1 cellular context compared by ENCODE assay signal in genomic region chr15:74422723-74423442, GRCh38.
TF ChIP-seq lines count a peak whose summit lies in the region.

No MANE protein-coding gene starts in this region.

TF ChIP-seq in HepG2, 621 proteins besides CTCF, POLR2A, EP300 and RAD21 (continued from another document and continues in another):
- TF ChIP-seq, protein P1, sequence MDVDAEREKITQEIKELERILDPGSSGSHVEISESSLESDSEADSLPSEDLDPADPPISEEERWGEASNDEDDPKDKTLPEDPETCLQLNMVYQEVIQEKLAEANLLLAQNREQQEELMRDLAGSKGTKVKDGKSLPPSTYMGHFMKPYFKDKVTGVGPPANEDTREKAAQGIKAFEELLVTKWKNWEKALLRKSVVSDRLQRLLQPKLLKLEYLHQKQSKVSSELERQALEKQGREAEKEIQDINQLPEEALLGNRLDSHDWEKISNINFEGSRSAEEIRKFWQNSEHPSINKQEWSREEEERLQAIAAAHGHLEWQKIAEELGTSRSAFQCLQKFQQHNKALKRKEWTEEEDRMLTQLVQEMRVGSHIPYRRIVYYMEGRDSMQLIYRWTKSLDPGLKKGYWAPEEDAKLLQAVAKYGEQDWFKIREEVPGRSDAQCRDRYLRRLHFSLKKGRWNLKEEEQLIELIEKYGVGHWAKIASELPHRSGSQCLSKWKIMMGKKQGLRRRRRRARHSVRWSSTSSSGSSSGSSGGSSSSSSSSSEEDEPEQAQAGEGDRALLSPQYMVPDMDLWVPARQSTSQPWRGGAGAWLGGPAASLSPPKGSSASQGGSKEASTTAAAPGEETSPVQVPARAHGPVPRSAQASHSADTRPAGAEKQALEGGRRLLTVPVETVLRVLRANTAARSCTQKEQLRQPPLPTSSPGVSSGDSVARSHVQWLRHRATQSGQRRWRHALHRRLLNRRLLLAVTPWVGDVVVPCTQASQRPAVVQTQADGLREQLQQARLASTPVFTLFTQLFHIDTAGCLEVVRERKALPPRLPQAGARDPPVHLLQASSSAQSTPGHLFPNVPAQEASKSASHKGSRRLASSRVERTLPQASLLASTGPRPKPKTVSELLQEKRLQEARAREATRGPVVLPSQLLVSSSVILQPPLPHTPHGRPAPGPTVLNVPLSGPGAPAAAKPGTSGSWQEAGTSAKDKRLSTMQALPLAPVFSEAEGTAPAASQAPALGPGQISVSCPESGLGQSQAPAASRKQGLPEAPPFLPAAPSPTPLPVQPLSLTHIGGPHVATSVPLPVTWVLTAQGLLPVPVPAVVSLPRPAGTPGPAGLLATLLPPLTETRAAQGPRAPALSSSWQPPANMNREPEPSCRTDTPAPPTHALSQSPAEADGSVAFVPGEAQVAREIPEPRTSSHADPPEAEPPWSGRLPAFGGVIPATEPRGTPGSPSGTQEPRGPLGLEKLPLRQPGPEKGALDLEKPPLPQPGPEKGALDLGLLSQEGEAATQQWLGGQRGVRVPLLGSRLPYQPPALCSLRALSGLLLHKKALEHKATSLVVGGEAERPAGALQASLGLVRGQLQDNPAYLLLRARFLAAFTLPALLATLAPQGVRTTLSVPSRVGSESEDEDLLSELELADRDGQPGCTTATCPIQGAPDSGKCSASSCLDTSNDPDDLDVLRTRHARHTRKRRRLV (CRISPR knock-in tag; IDR thresholded peaks at IDR 0.05) = no peak
- TF ChIP-seq HIC2 (CRISPR knock-in tag; IDR thresholded peaks at IDR 0.05; ENCODE audit: low read depth) (peak; percentile 89), SOX13 (IDR thresholded peaks at IDR 0.05) (no peak), SOX13 (CRISPR knock-in tag; conservative IDR thresholded peaks at IDR 0.05 in 1 of 2, IDR thresholded peaks at IDR 0.05 in 1 of 2) (peak in 1 of 2 experiments; percentile 36; a peak in 1 of 4 replicates), PAXIP1 (CRISPR knock-in tag; conservative IDR thresholded peaks at IDR 0.05) (peak; percentile 61), HNRNPH1 (optimal IDR thresholded peaks at IDR 0.05; ENCODE audit: low read depth, low read length) (no peak), HNRNPK (IDR thresholded peaks at IDR 0.05; ENCODE audit: low read depth, low read length, poor library complexity, severe bottlenecking) (no peak), TAF15 (IDR thresholded peaks at IDR 0.05; ENCODE audit: low read depth, low read length, poor library complexity, severe bottlenecking) (no peak), ZNF543 (CRISPR knock-in tag; IDR thresholded peaks at IDR 0.05) (no peak), HES4 (CRISPR knock-in tag; IDR thresholded peaks at IDR 0.05; ENCODE audit: borderline replicate concordance) (no peak), ZBTB2 (CRISPR knock-in tag; IDR thresholded peaks at IDR 0.05; ENCODE audit: low read depth) (no peak), ZNF780A (CRISPR knock-in tag; IDR thresholded peaks at IDR 0.05) (no peak), ZNF782 (CRISPR knock-in tag; IDR thresholded peaks at IDR 0.05; ENCODE audit: borderline replicate concordance) (no peak), MTA1 (CRISPR knock-in tag; IDR thresholded peaks at IDR 0.05; ENCODE audit: borderline replicate concordance) (peak; percentile 19; the same call in 1 of the 2 replicates), GPN1 (CRISPR knock-in tag; IDR thresholded peaks at IDR 0.05; ENCODE audit: borderline replicate concordance) (no peak), ZNF558 (CRISPR knock-in tag; IDR thresholded peaks at IDR 0.05; ENCODE audit: borderline replicate concordance) (no peak), ZNF792 (CRISPR knock-in tag; IDR thresholded peaks at IDR 0.05) (no peak), SOX6 (IDR thresholded peaks at IDR 0.05) (no peak), SOX6 (CRISPR knock-in tag; IDR thresholded peaks at IDR 0.05) (peak; percentile 50; the same call in 1 of the 2 replicates), ATF5 (CRISPR knock-in tag; IDR thresholded peaks at IDR 0.05; ENCODE audit: low read depth) (no peak), ZNF530 (CRISPR knock-in tag; IDR thresholded peaks at IDR 0.05; ENCODE audit: low read depth) (no peak), SIN3B (IDR thresholded peaks at IDR 0.05; ENCODE audit: low read length) (no peak), PCBP1 (IDR thresholded peaks at IDR 0.05; ENCODE audit: borderline replicate concordance, low read depth, low read length) (no peak), ZNF253 (CRISPR knock-in tag; IDR thresholded peaks at IDR 0.05; ENCODE audit: borderline replicate concordance) (no peak), ZNF749 (CRISPR knock-in tag; IDR thresholded peaks at IDR 0.05; ENCODE audit: borderline replicate concordance) (no peak), RARG (CRISPR knock-in tag; IDR thresholded peaks at IDR 0.05; ENCODE audit: low read depth) (no peak), NR2F1 (CRISPR knock-in tag; IDR thresholded peaks at IDR 0.05) (peak in 1 of 2 experiments; percentile 67; a peak in 2 of 4 replicates), SMYD3 (CRISPR knock-in tag; IDR thresholded peaks at IDR 0.05) (no peak), BORCS8-MEF2B (CRISPR knock-in tag; IDR thresholded peaks at IDR 0.05) (peak; percentile 42; the same call in 1 of the 2 replicates), IKZF1 (IDR thresholded peaks at IDR 0.05) (no peak), BRCA1 (CRISPR knock-in tag; IDR thresholded peaks at IDR 0.05) (no peak), ZNF616 (CRISPR knock-in tag; IDR thresholded peaks at IDR 0.05; ENCODE audit: low read depth) (0 out of 2 replicates have a peak, but pooled peaks have one; percentile 53), BRD4 (CRISPR knock-in tag; IDR thresholded peaks at IDR 0.05) (0 out of 2 replicates have a peak, but pooled peaks have one; percentile 24), JUN (CRISPR knock-in tag; IDR thresholded peaks at IDR 0.05) (peak; percentile 47; the same call in 1 of the 2 replicates)
- TF ChIP-seq, protein P2, sequence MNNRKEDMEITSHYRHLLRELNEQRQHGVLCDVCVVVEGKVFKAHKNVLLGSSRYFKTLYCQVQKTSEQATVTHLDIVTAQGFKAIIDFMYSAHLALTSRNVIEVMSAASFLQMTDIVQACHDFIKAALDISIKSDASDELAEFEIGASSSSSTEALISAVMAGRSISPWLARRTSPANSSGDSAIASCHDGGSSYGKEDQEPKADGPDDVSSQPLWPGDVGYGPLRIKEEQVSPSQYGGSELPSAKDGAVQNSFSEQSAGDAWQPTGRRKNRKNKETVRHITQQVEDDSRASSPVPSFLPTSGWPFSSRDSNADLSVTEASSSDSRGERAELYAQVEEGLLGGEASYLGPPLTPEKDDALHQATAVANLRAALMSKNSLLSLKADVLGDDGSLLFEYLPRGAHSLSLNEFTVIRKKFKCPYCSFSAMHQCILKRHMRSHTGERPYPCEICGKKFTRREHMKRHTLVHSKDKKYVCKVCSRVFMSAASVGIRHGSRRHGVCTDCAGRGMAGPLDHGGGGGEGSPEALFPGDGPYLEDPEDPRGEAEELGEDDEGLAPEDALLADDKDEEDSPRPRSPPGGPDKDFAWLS (CRISPR knock-in tag; IDR thresholded peaks at IDR 0.05; ENCODE audit: borderline replicate concordance) = no peak
- TF ChIP-seq, protein P3, sequence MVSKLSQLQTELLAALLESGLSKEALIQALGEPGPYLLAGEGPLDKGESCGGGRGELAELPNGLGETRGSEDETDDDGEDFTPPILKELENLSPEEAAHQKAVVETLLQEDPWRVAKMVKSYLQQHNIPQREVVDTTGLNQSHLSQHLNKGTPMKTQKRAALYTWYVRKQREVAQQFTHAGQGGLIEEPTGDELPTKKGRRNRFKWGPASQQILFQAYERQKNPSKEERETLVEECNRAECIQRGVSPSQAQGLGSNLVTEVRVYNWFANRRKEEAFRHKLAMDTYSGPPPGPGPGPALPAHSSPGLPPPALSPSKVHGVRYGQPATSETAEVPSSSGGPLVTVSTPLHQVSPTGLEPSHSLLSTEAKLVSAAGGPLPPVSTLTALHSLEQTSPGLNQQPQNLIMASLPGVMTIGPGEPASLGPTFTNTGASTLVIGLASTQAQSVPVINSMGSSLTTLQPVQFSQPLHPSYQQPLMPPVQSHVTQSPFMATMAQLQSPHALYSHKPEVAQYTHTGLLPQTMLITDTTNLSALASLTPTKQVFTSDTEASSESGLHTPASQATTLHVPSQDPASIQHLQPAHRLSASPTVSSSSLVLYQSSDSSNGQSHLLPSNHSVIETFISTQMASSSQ (IDR thresholded peaks at IDR 0.05; ENCODE audit: low read depth) = no peak
- TF ChIP-seq, protein P3 (CRISPR knock-in tag; IDR thresholded peaks at IDR 0.05; ENCODE audit: borderline replicate concordance) = no peak
